17 cellular contexts compared by ENCODE assay signal in the genomic region with DNA sequence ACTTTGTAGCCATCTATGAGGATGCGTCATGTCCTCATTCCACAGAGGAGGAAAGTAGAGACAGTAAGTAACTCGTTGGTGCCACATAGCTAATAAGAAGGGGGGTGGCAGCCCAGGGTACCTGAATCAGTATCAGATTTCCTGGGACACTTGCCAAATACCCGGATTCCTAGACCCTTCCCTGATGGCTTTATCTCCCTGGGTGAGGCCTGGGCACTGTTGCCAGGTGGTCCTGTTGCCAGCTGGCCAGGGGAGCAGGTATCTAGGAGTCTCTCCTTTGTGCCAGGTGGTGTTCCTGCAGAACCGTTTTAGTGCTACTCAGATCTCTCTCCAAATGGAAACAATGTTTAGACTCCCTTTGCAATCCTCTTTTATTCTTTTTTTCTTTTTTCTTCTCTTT.
"Had no signal": no experiment of that assay in that cellular context is flagged by ENCODE, and none has a peak within 500 bp of the region (broad histone marks: within the 10 kb centered on the region; RNA-seq: fewer than 3 reads in every experiment).

No MANE protein-coding gene starts in this region.

- ATAC-seq: activated CD8-positive, alpha-beta T cell treated with anti-CD3 and anti-CD28 coated beads, Interleukin-2, amount 10 ng/mL, durations not matched to agents 7 days and 5 days; left cardiac atrium; WTC11 had no signal

- H3K4me3 ChIP-seq: esophagus squamous epithelium, lung, neural progenitor cell, pancreas, tibial artery, vagina had no signal

- DNase-seq: activated CD4-positive, alpha-beta T cell treated with anti-CD3 and anti-CD28 coated beads for 48 hours; activated CD8-positive, alpha-beta memory T cell treated with anti-CD3 and anti-CD28 coated beads, Interleukin-2, amount 50 U/mL, for 48 hours; activated CD8-positive, alpha-beta T cell treated with anti-CD3 and anti-CD28 coated beads, Interleukin-2, amount 10 ng/mL, durations not matched to agents 7 days and 5 days; activated naive CD4-positive, alpha-beta T cell; esophagus squamous epithelium; foreskin fibroblast; left cardiac atrium; midbrain; pancreas; retina; stimulated activated CD4-positive, alpha-beta T cell treated with anti-CD3 and anti-CD28 coated beads, Interleukin-15, amount 100 ng/mL, for 24 hours; stimulated activated CD4-positive, alpha-beta T cell treated with anti-CD3 and anti-CD28 coated beads, Interleukin-4, amount 100 ng/mL, for 24 hours; tibial artery had no signal
